In the genomic region with DNA sequence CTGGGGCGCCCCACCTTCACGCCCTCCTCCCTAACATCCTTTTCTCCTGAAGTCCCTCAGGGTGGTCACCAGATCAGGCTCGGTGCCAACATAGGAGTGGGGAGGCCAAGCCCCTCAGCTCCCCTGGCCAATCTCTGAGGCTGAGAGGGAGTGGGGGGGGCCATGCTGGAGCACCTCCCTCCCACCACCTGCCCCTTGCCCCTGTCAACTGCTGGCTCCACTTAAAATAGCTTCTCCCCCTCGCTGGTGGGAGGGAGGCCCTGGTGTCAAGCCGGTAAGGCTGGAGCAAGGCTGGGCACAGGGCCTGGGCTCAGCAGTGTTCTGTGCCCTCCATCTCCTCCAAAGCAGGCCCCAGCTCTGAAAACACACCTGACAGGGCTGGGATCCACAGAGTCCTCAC, we compare ENCODE assay signal across 12 cellular contexts. TPM values are rescaled to one million over a fixed set of nuclear protein-coding genes. Genes with fewer than 3 reads are reported as not detected.
A peak's percentile ranks its signal among the peaks of the same experiment; 100 is the strongest.
DNase-seq lines count a peak whose midpoint lies in the region; ATAC-seq and TF ChIP-seq lines count a peak whose summit lies in the region.
"Had no signal": no experiment of that assay in that cellular context is flagged by ENCODE, and none has a peak within 500 bp of the region (broad histone marks: within the 10 kb centered on the region; RNA-seq: fewer than 3 reads in every experiment).

No MANE protein-coding gene starts in this region.

- H3K27ac Mint-ChIP-seq in Calu3 (ENCODE audit: unreplicated experiment): peak overlapping the region; percentile 70
- no peak overlapping the region for H3K27ac Mint-ChIP-seq in CD8-positive, alpha-beta T cell
- H3K27ac Mint-ChIP-seq: GM23338 had no signal

- no peaks in the 10 kb centered on the region for H3K27me3 Mint-ChIP-seq in Calu3 (ENCODE audit: unreplicated experiment)
- H3K27me3 Mint-ChIP-seq in CD8-positive, alpha-beta T cell (ENCODE audit: low read depth): peaks cover 18% of the 10 kb centered on the region

- H3K9me3 ChIP-seq in adrenal gland (replicated peaks in 1 of 3) (no peaks in the 10 kb centered on the region), left ventricle myocardium inferior (replicated peaks) (no peaks in the 10 kb centered on the region)
- no peaks in the 10 kb centered on the region for H3K9me3 ChIP-seq in CD8-positive, alpha-beta T cell (ENCODE audit: low read length)

- TF ChIP-seq CTCF in Calu3 (IDR thresholded peaks at IDR 0.05; ENCODE audit: unreplicated experiment) (no peak), adrenal gland (IDR thresholded peaks at IDR 0.05) (no peak), left ventricle myocardium inferior (IDR thresholded peaks at IDR 0.05; ENCODE audit: borderline replicate concordance) (no peak)
- no peak for TF ChIP-seq CTCF in CD8-positive, alpha-beta T cell (IDR thresholded peaks at IDR 0.05)

- H3K4me3 Mint-ChIP-seq in Calu3 (ENCODE audit: low read depth, unreplicated experiment): peak overlapping the region; percentile 67
- H3K4me3 Mint-ChIP-seq in CD8-positive, alpha-beta T cell: no peak overlapping the region
- H3K4me3 Mint-ChIP-seq: GM23338 had no signal

- intact Hi-C loops in Calu3 (cut with micrococcal nuclease; ENCODE audit: unreplicated experiment) (no loop called here), adrenal gland (cut with DNase I) (no loop called here), left ventricle myocardium inferior (cut with micrococcal nuclease) (no loop called here)
- intact Hi-C loops in CD8-positive, alpha-beta T cell (cut with DNase I, micrococcal nuclease): no loop called here

- H3K4me1 Mint-ChIP-seq in Calu3 (ENCODE audit: low read depth, unreplicated experiment): peaks cover 64% of the 10 kb centered on the region
- H3K4me1 Mint-ChIP-seq in CD8-positive, alpha-beta T cell (ENCODE audit: low read depth): peaks cover 4% of the 10 kb centered on the region

- no peaks in the 10 kb centered on the region for H3K27me3 ChIP-seq in adrenal gland
- no peaks in the 10 kb centered on the region for H3K27me3 ChIP-seq in left ventricle myocardium inferior (ENCODE audit: low read depth)
- peaks cover 3% of the 10 kb centered on the region for H3K27me3 ChIP-seq in CD8-positive, alpha-beta T cell (ENCODE audit: insufficient read depth, low read length)

- H3K4me3 ChIP-seq in adrenal gland (peak overlapping the region in 1 of 4 donors; percentile 99), left ventricle myocardium inferior (peak overlapping the region; percentile 30), skin epidermis (no peak overlapping the region)
- H3K4me3 ChIP-seq in CD8-positive, alpha-beta T cell (ENCODE audit: low read depth, low read length): no peak overlapping the region
- H3K4me3 ChIP-seq: GM23338 had no signal

- TF ChIP-seq POLR2A in adrenal gland (IDR thresholded peaks at IDR 0.05): no peak

- peaks cover 83 to 87% of the 10 kb centered on the region in 2 donors for H3K4me1 ChIP-seq in adrenal gland (replicated peaks in 1 of 2)
- H3K4me1 ChIP-seq in left ventricle myocardium inferior: peaks cover 97% of the 10 kb centered on the region
- peaks cover 11% of the 10 kb centered on the region for H3K4me1 ChIP-seq in CD8-positive, alpha-beta T cell (ENCODE audit: insufficient read depth, low read length)

- no peak for DNase-seq in Calu3
- DNase-seq in adrenal gland: no peak
- DNase-seq in left ventricle myocardium inferior: no peak
- no peak for DNase-seq in SHP77 treated with DMSO at 0.1 percent for 48 hours (lab: John Stamatoyannopoulos, UW)
- no peak for DNase-seq in CD8-positive, alpha-beta T cell
- DNase-seq in left lobe of liver (ENCODE audit: low spot score): no peak
- DNase-seq: NCI-H1105, SIG-M5 had no signal

- H3K36me3 Mint-ChIP-seq in Calu3 (ENCODE audit: insufficient read depth, unreplicated experiment): peaks cover 89% of the 10 kb centered on the region
- H3K36me3 Mint-ChIP-seq in CD8-positive, alpha-beta T cell: no peaks in the 10 kb centered on the region

- H3K9me3 Mint-ChIP-seq in Calu3 (ENCODE audit: low read depth, unreplicated experiment): no peaks in the 10 kb centered on the region
- no peaks in the 10 kb centered on the region for H3K9me3 Mint-ChIP-seq in CD8-positive, alpha-beta T cell
- H3K9me3 Mint-ChIP-seq: GM23338 had no signal

- peak overlapping the region in 4 of 5 donors; percentile 84 to 97 (median 93) for H3K27ac ChIP-seq in adrenal gland
- peak overlapping the region; percentile 95 for H3K27ac ChIP-seq in left ventricle myocardium inferior (replicated peaks)
- H3K27ac ChIP-seq in skin epidermis: peak overlapping the region; percentile 35 to 99 (median 95)
- no peak overlapping the region for H3K27ac ChIP-seq in CD8-positive, alpha-beta T cell (ENCODE audit: low read depth, low read length)

- H3K36me3 ChIP-seq in adrenal gland (replicated peaks in 1 of 2) (no peaks in the 10 kb centered on the region), left ventricle myocardium inferior (no peaks in the 10 kb centered on the region)
- H3K36me3 ChIP-seq in CD8-positive, alpha-beta T cell (ENCODE audit: insufficient read depth, low read length): no peaks in the 10 kb centered on the region

- CTCF ChIA-PET in Calu3 (lab: Charles Lee): interaction anchor here (3.9 kb wide), 1 partner anchor 9 kb away, joined by 26 read pairs; no protein-coding TSS in a partner anchor
- CTCF ChIA-PET in CD8-positive, alpha-beta T cell (lab: Charles Lee): interaction anchor here (0.6 kb wide), 1 partner anchor 389 kb away, joined by 3 read pairs; no protein-coding TSS in a partner anchor

- POLR2A ChIA-PET in CD8-positive, alpha-beta T cell (lab: Charles Lee): no interaction called here

- 17 to 61% (median 50%) methylated on average over 1 to 5 of the region's 5 CpGs for WGBS in adrenal gland, 4 donors

- ATAC-seq in CD8-positive, alpha-beta T cell: no peak
- ATAC-seq in HG03097 (IDR thresholded peaks at IDR 0.05; ENCODE audit: low FRiP score, unreplicated experiment) (no peak), left lobe of liver (no peak)
- ATAC-seq: GM23338, sciatic nerve had no signal

- no TSS peak for BruUV-seq in Calu3 (replicated peaks; lab: Mats Ljungman, UMichigan)

RNA-seq across cellular contexts. Expression of a gene that starts 4.9 kb away (rescaled TPM):
- total RNA-seq in Calu3 (2022): 298 and 337 TPM in 2 replicates
- total RNA-seq in adrenal gland: 100 to 1,000 TPM; 118 to 412 (median 329) TPM
- 100 to 1,000 TPM in 2 of 3 donors, 10 to 100 TPM in 1; 38.1 to 431 (median 268) TPM for polyA plus RNA-seq in adrenal gland
- total RNA-seq in left ventricle myocardium inferior: 50.2 TPM
- 1 to 10 TPM; 6.3 to 8.1 TPM for total RNA-seq in CD8-positive, alpha-beta T cell
- total RNA-seq in left lobe of liver: 187 TPM

RNA-seq across cellular contexts. Expression of a gene that starts 24.2 kb away (rescaled TPM):
- total RNA-seq in Calu3 (2022): 13.2 and 19.0 TPM in 2 replicates
- 10 to 100 TPM in 2 of 8 donors, 1 to 10 TPM in 6; 4.5 to 16.9 (median 8.9) TPM for total RNA-seq in adrenal gland
- polyA plus RNA-seq in adrenal gland: 10 to 100 TPM in 2 of 3 donors, 1 to 10 TPM in 1; 2.5 to 32.7 (median 21.7) TPM
- 1.2 TPM for total RNA-seq in left ventricle myocardium inferior
- 1 to 10 TPM; 3.0 to 3.1 TPM for total RNA-seq in CD8-positive, alpha-beta T cell
- total RNA-seq in left lobe of liver: 1.8 TPM

RNA-seq across cellular contexts. Expression of a gene that starts 32.4 kb away (rescaled TPM):
- total RNA-seq in Calu3 (2022) (14.3 and 23.7 TPM in 2 replicates), adrenal gland (1 to 10 TPM; 4.7 to 9.3 (median 6.7) TPM), left ventricle myocardium inferior (7.8 TPM), left lobe of liver (8.2 TPM)
- polyA plus RNA-seq in adrenal gland: 10 to 100 TPM in 2 of 3 donors, 1 to 10 TPM in 1; 2.0 to 29.5 (median 25.1) TPM
- total RNA-seq in CD8-positive, alpha-beta T cell: 1 to 10 TPM; 1.9 to 2.1 TPM

RNA-seq across cellular contexts. Expression of a gene that starts 40.6 kb away (rescaled TPM):
- total RNA-seq in Calu3 (2022) (47.1 and 50.0 TPM in 2 replicates), adrenal gland (100 to 1,000 TPM in 1 of 8 donors, 10 to 100 TPM in 7; 48.2 to 104 (median 73.0) TPM), left ventricle myocardium inferior (38.6 TPM), left lobe of liver (65.4 TPM)
- polyA plus RNA-seq in adrenal gland: 100 to 1,000 TPM in 1 of 3 donors, 10 to 100 TPM in 2; 19.6 to 129 (median 84.7) TPM
- 10 to 100 TPM; 46.2 to 46.5 TPM for total RNA-seq in CD8-positive, alpha-beta T cell

RNA-seq across cellular contexts. Expression of a gene that starts 41.1 kb away (rescaled TPM):
- total RNA-seq in Calu3 (2022) (21.1 and 27.5 TPM in 2 replicates), adrenal gland (1 to 10 TPM; 3.1 to 6.8 (median 5.4) TPM), left ventricle myocardium inferior (17.2 TPM), left lobe of liver (5.0 TPM)
- 10 to 100 TPM in 2 of 3 donors, 1 to 10 TPM in 1; 1.7 to 17.1 (median 13.9) TPM for polyA plus RNA-seq in adrenal gland
- 1 to 10 TPM; 1.1 to 1.5 TPM for total RNA-seq in CD8-positive, alpha-beta T cell
